Comparison of ENCODE assay signal across 10 cellular contexts in the genomic region with DNA sequence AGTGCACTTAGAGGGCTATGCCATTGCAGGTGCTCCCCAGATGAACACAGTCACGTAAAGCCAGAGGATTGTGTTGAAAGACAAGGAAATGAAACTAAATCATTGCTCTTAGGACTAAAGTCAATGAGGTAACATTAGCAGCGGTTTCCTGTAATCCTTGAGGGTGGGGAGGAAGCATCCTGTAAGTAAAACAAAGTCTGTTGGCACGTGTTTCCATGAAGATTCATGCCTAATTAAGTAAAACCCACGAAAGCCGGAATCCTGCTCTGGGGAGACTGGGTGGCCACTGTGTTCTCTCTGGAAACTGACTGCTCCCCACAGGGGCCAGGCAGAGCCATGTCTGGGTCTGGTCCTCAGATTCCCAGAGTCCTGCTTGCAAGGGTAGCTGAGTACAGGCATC. TPM values are rescaled to one million over a fixed set of nuclear protein-coding genes. Genes with fewer than 3 reads are reported as not detected.
DNase-seq lines count a peak whose midpoint lies in the region; ATAC-seq and TF ChIP-seq lines count a peak whose summit lies in the region.
"Had no signal": no experiment of that assay in that cellular context is flagged by ENCODE, and none has a peak within 500 bp of the region (broad histone marks: within the 10 kb centered on the region; RNA-seq: fewer than 3 reads in every experiment).

No MANE protein-coding gene starts in this region.

- no peak overlapping the region for H3K27ac ChIP-seq in WERI-Rb-1

- no peaks in the 10 kb centered on the region for H3K36me3 ChIP-seq in WERI-Rb-1

- H3K4me3 Mint-ChIP-seq in activated T-cell treated with anti-CD3 and anti-CD28 coated beads, Interleukin-2, amount 50 U/mL, for 4 hours: no peak overlapping the region
- H3K4me3 Mint-ChIP-seq: neural crest cell had no signal

- no peaks in the 10 kb centered on the region for H3K4me1 Mint-ChIP-seq in activated T-cell treated with anti-CD3 and anti-CD28 coated beads, Interleukin-2, amount 50 U/mL, for 4 hours (ENCODE audit: low read depth)

- H3K4me3 ChIP-seq in AG04449 (ENCODE audit: low read depth, low read length) (no peak overlapping the region), WERI-Rb-1 (ENCODE audit: low read depth, low read length) (no peak overlapping the region)

- no peaks in the 10 kb centered on the region for H3K36me3 Mint-ChIP-seq in activated T-cell treated with anti-CD3 and anti-CD28 coated beads, Interleukin-2, amount 50 U/mL, for 4 hours (ENCODE audit: insufficient read depth)

- ATAC-seq in GM18519 (IDR thresholded peaks at IDR 0.05; ENCODE audit: low FRiP score, unreplicated experiment) (peak; percentile 80), HG03139 (IDR thresholded peaks at IDR 0.05; ENCODE audit: unreplicated experiment) (peak; percentile 78), GM18520 (IDR thresholded peaks at IDR 0.05; ENCODE audit: unreplicated experiment) (no peak)
- no peak for ATAC-seq in activated T-cell treated with anti-CD3 and anti-CD28 coated beads, Interleukin-2, amount 50 U/mL, for 4 hours

- no peak for TF ChIP-seq CTCF in AG04449 (IDR thresholded peaks at IDR 0.05; ENCODE audit: insufficient read depth, low read length, missing control alignments)
- no peak for TF ChIP-seq CTCF in WERI-Rb-1 (IDR thresholded peaks at IDR 0.05; ENCODE audit: low read depth, low read length)

- DNase-seq in AG04449 (ENCODE audit: low read depth, low spot score): peak; percentile 37
- peak; percentile 97 for DNase-seq in dermis blood vessel endothelial cell
- no peak for DNase-seq in NCI-H1417 (lab: John Stamatoyannopoulos, UW)
- DNase-seq in activated T-cell treated with anti-CD3 and anti-CD28 coated beads, Interleukin-2, amount 50 U/mL, for 4 hours: no peak
- no peak for DNase-seq in WERI-Rb-1
- DNase-seq: DMS 273 treated with DMSO at 0.1 percent for 48 hours had no signal

- POLR2A ChIA-PET in AG04449 (lab: Yijun Ruan, JAX): interaction anchor here (0.6 kb wide), 1 partner anchor 367 kb away, joined by 3 read pairs; no protein-coding TSS in a partner anchor

- H3K9me3 ChIP-seq in WERI-Rb-1 (ENCODE audit: severe bottlenecking): no peaks in the 10 kb centered on the region

- H3K27me3 Mint-ChIP-seq in activated T-cell treated with anti-CD3 and anti-CD28 coated beads, Interleukin-2, amount 50 U/mL, for 4 hours (ENCODE audit: low read depth): no peaks in the 10 kb centered on the region

- CTCF ChIA-PET in AG04449 (lab: Yijun Ruan, JAX): interaction anchor here (0.7 to 11.3 kb wide), 4 partner anchors 29 to 374 kb away, joined by 3 to 232 read pairs (median 4); no protein-coding TSS in a partner anchor

- no peaks in the 10 kb centered on the region for H3K9me3 Mint-ChIP-seq in activated T-cell treated with anti-CD3 and anti-CD28 coated beads, Interleukin-2, amount 50 U/mL, for 4 hours
- H3K9me3 Mint-ChIP-seq: neural crest cell had no signal

- no peaks in the 10 kb centered on the region for H3K27me3 ChIP-seq in WERI-Rb-1 (ENCODE audit: insufficient read depth, low read depth, severe bottlenecking)

RNA-seq across cellular contexts. Expression of gene STEAP1B, which starts 18.3 kb away (rescaled TPM):
- total RNA-seq in dermis blood vessel endothelial cell: 24.5 and 33.4 TPM in 2 replicates
- total RNA-seq in activated T-cell treated with anti-CD3 and anti-CD28 coated beads, Interleukin-2, amount 50 U/mL, for 4 hours: under 1 TPM; 0.20 to 0.33 (median 0.24) TPM

Comparison
In these comparisons a context has a peak if more than half of its experiments do, and no peak if none do; other contexts are left out.
1. DNase-seq: peak in AG04449 (single experiment) and dermis blood vessel endothelial cell (single experiment); none in NCI-H1417 (0 of 3), activated T-cell treated with anti-CD3 and anti-CD28 coated beads, Interleukin-2, amount 50 U/mL, for 4 hours (single experiment) and WERI-Rb-1 (single experiment).
2. ATAC-seq: peak in GM18519 (single experiment) and HG03139 (single experiment); none in GM18520 (single experiment) and activated T-cell treated with anti-CD3 and anti-CD28 coated beads, Interleukin-2, amount 50 U/mL, for 4 hours (0 of 2).
3. RNA of gene STEAP1B, which starts 18.3 kb away (total RNA-seq): 24.5 to 33.4 TPM in dermis blood vessel endothelial cell; 0.20 to 0.33 TPM in activated T-cell treated with anti-CD3 and anti-CD28 coated beads, Interleukin-2, amount 50 U/mL, for 4 hours; every median in the first group is over 10 times any median in the second.